In the genomic region with DNA sequence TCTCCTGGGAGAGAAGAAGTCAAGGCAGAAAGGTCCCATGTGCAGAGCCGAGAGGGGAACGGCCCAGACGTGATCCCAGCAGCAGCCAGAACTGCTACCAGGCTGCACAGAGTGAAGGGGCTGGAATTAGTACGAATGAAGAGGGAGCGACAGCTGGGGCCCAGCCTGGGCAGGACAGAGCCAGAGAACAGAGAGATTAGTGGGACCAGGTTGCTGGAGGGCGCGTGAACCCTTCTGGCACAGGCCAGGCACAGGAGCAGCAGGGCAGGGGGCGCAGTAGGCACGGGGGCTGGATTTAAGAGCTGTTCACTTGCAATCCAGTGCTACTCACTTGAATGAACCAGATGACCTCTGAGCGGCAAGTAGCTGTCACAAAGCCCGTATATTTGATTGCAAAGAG, we compare ENCODE assay signal across 16 cellular contexts.
"Had no signal": no experiment of that assay in that cellular context is flagged by ENCODE, and none has a peak within 500 bp of the region (broad histone marks: within the 10 kb centered on the region; RNA-seq: fewer than 3 reads in every experiment).

No MANE protein-coding gene starts in this region.

- H3K4me3 ChIP-seq: cardiac muscle cell, mucosa of descending colon, prostate gland, right lobe of liver, spleen, upper lobe of left lung had no signal

- H3K27ac ChIP-seq: cardiac muscle cell, epithelial cell of prostate, prostate gland, right lobe of liver, spleen, upper lobe of left lung had no signal

- H3K9me3 ChIP-seq: mucosa of descending colon, prostate gland, right lobe of liver, spleen, upper lobe of left lung had no signal

- H3K4me1 ChIP-seq: prostate gland, right lobe of liver had no signal

- DNase-seq: activated CD4-positive, CD25-positive, alpha-beta regulatory T cell treated with anti-CD3 and anti-CD28 coated beads, Interleukin-2, amount 50 U/mL, for 72 hours; activated naive CD4-positive, alpha-beta T cell; activated T-cell treated with anti-CD3 and anti-CD28 coated beads for 4 hours; foreskin melanocyte; head of caudate nucleus; left colon; mucosa of descending colon; naive thymus-derived CD4-positive, alpha-beta T cell; right lobe of liver; spleen; stimulated activated naive CD8-positive, alpha-beta T cell treated with anti-CD3 and anti-CD28 coated beads, Interleukin-15, amount 100 ng/mL, for 72 hours; T-helper 9 cell; upper lobe of left lung had no signal

- H3K27me3 ChIP-seq: cardiac muscle cell, right lobe of liver, spleen, upper lobe of left lung had no signal

- H3K36me3 ChIP-seq: cardiac muscle cell, prostate gland, right lobe of liver, spleen, upper lobe of left lung had no signal

- ATAC-seq: left colon; mucosa of descending colon; naive thymus-derived CD4-positive, alpha-beta T cell; right lobe of liver; stimulated activated naive CD8-positive, alpha-beta T cell treated with anti-CD3 and anti-CD28 coated beads, Interleukin-15, amount 100 ng/mL, for 72 hours had no signal
